Comparison of ENCODE assay signal across 1 cellular context in genomic region chrY:16673102-16673787, GRCh38.
TF ChIP-seq lines count a peak whose summit lies in the region.

No MANE protein-coding gene starts in this region.

TF ChIP-seq in GM23338, 12 proteins besides CTCF, POLR2A, EP300 and RAD21 (continued from another document):
- no peak for TF ChIP-seq ZNF462 (CRISPR knock-in tag; IDR thresholded peaks at IDR 0.05)
